Comparison of ENCODE assay signal across 1 cellular context in the genomic region with DNA sequence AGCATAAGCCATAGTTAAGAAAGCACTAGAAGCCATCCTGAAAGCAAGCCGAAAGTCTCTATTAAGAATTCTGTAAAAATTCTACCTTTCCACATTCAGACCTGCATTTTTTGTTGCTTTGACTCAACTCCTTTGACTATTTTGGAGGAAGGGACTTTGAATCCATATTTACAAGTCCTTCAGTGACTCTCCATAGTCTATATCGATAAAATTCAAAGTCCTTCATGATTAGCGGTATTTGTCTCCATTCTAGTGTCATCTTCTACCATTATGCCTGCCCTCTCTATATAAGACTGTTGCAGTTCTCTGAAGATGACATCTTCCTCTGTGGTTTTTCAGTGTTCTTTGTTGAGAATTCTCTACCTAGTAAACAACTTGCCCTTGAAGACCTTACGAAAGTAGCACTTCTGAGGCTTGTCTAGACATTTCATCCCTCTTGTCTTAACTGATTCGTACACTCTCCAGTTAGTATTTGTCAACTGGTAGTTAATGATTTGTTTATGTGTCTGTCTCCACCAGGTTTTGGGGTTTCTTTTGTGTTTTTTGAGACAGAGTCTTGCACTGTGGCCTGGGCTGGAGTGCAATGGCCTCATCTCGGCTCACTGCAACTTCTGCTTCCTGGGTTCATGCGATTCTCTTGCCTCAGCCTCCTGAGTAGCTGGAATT.
TF ChIP-seq lines count a peak whose summit lies in the region.

No MANE protein-coding gene starts in this region.

TF ChIP-seq in HepG2, 621 proteins besides CTCF, POLR2A, EP300 and RAD21:
- TF ChIP-seq, protein P1, sequence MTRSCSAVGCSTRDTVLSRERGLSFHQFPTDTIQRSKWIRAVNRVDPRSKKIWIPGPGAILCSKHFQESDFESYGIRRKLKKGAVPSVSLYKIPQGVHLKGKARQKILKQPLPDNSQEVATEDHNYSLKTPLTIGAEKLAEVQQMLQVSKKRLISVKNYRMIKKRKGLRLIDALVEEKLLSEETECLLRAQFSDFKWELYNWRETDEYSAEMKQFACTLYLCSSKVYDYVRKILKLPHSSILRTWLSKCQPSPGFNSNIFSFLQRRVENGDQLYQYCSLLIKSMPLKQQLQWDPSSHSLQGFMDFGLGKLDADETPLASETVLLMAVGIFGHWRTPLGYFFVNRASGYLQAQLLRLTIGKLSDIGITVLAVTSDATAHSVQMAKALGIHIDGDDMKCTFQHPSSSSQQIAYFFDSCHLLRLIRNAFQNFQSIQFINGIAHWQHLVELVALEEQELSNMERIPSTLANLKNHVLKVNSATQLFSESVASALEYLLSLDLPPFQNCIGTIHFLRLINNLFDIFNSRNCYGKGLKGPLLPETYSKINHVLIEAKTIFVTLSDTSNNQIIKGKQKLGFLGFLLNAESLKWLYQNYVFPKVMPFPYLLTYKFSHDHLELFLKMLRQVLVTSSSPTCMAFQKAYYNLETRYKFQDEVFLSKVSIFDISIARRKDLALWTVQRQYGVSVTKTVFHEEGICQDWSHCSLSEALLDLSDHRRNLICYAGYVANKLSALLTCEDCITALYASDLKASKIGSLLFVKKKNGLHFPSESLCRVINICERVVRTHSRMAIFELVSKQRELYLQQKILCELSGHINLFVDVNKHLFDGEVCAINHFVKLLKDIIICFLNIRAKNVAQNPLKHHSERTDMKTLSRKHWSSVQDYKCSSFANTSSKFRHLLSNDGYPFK (CRISPR knock-in tag; IDR thresholded peaks at IDR 0.05; ENCODE audit: borderline replicate concordance), result no peak
- no peak for TF ChIP-seq ZNF549 (CRISPR knock-in tag; IDR thresholded peaks at IDR 0.05)
- TF ChIP-seq ZNF557 (CRISPR knock-in tag; IDR thresholded peaks at IDR 0.05), result no peak
- TF ChIP-seq HNF4G (IDR thresholded peaks at IDR 0.05; ENCODE audit: borderline replicate concordance, low read depth, low read length), result no peak
- TF ChIP-seq HNF4G (CRISPR knock-in tag; IDR thresholded peaks at IDR 0.05; ENCODE audit: borderline replicate concordance, low read depth), result no peak
- TF ChIP-seq SMAD9 (CRISPR knock-in tag; IDR thresholded peaks at IDR 0.05), result no peak
- TF ChIP-seq NCOA2 (CRISPR knock-in tag; IDR thresholded peaks at IDR 0.05), result no peak
- no peak for TF ChIP-seq IKZF1 (IDR thresholded peaks at IDR 0.05)
- TF ChIP-seq SATB2 (CRISPR knock-in tag; IDR thresholded peaks at IDR 0.05), result no peak
- TF ChIP-seq, protein P2, sequence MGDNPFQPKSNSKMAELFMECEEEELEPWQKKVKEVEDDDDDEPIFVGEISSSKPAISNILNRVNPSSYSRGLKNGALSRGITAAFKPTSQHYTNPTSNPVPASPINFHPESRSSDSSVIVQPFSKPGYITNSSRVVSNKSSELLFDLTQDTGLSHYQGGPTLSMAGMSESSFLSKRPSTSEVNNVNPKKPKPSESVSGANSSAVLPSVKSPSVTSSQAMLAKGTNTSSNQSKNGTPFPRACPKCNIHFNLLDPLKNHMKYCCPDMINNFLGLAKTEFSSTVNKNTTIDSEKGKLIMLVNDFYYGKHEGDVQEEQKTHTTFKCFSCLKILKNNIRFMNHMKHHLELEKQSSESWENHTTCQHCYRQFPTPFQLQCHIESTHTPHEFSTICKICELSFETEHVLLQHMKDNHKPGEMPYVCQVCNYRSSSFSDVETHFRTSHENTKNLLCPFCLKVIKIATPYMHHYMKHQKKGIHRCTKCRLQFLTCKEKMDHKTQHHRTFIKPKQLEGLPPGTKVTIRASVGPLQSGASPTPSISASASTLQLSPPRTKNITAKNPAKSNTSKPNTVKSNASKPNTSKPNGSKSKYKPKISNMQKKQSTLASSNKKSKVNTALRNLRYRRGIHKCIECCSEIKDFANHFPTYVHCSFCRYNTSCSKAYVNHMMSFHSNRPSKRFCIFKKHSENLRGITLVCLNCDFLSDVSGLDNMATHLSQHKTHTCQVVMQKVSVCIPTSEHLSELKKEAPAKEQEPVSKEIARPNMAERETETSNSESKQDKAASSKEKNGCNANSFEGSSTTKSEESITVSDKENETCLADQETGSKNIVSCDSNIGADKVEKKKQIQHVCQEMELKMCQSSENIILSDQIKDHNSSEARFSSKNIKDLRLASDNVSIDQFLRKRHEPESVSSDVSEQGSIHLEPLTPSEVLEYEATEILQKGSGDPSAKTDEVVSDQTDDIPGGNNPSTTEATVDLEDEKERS (CRISPR knock-in tag; IDR thresholded peaks at IDR 0.05), result no peak
- no peak for TF ChIP-seq TOPORS (CRISPR knock-in tag; IDR thresholded peaks at IDR 0.05)
- TF ChIP-seq ZNF460 (CRISPR knock-in tag; IDR thresholded peaks at IDR 0.05; ENCODE audit: borderline replicate concordance), result no peak
- TF ChIP-seq ZNF780A (CRISPR knock-in tag; IDR thresholded peaks at IDR 0.05), result no peak
- TF ChIP-seq, protein P3, sequence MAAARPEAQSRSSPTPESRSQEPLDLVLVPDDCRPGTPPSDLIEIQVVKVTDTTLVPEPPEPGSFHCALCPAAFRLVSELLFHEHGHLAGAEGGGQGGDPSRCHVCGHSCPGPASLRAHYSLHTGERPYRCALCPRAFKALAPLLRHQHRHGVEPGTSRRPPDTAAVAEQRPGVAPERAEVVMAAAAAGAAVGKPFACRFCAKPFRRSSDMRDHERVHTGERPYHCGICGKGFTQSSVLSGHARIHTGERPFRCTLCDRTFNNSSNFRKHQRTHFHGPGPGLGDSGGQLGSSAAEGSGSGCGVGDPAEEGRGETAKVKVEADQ (CRISPR knock-in tag; IDR thresholded peaks at IDR 0.05; ENCODE audit: borderline replicate concordance), result no peak
- no peak for TF ChIP-seq ZNF75D (CRISPR knock-in tag; IDR thresholded peaks at IDR 0.05; ENCODE audit: borderline replicate concordance)
- TF ChIP-seq BRD4 (CRISPR knock-in tag; IDR thresholded peaks at IDR 0.05), result no peak
- no peak for TF ChIP-seq NFYC (CRISPR knock-in tag; IDR thresholded peaks at IDR 0.05)
